In genomic region chr6:25700841-25701240, GRCh38 we compare ENCODE assay signal across 2 cellular contexts.
TF ChIP-seq lines count a peak whose summit lies in the region.

No MANE protein-coding gene starts in this region.

TF ChIP-seq in GM23338, 12 proteins besides CTCF, POLR2A, EP300 and RAD21:
- TF ChIP-seq REST (IDR thresholded peaks at IDR 0.05; ENCODE audit: unreplicated experiment) = no peak
- TF ChIP-seq POLR2AphosphoS5 (IDR thresholded peaks at IDR 0.05; ENCODE audit: low read depth) = no peak
- TF ChIP-seq ETS1 (IDR thresholded peaks at IDR 0.05) = no peak
- TF ChIP-seq EZH2 (IDR thresholded peaks at IDR 0.05; ENCODE audit: low read depth, unreplicated experiment) = no peak
- no peak for TF ChIP-seq EZH2phosphoT487 (IDR thresholded peaks at IDR 0.05; ENCODE audit: unreplicated experiment)
- TF ChIP-seq STAT1 (IDR thresholded peaks at IDR 0.05; ENCODE audit: unreplicated experiment) = no peak

TF ChIP-seq in H1, 55 proteins besides CTCF, POLR2A, EP300 and RAD21:
- TF ChIP-seq ASH2L (IDR thresholded peaks at IDR 0.05; ENCODE audit: low read length) = no peak
